In genomic region chr21:25501448-25501847, GRCh38 we compare ENCODE assay signal across 16 cellular contexts.
A peak's percentile ranks its signal among the peaks of the same experiment; 100 is the strongest.
DNase-seq lines count a peak whose midpoint lies in the region; ATAC-seq and TF ChIP-seq lines count a peak whose summit lies in the region.
"Had no signal": no experiment of that assay in that cellular context is flagged by ENCODE, and none has a peak within 500 bp of the region (broad histone marks: within the 10 kb centered on the region; RNA-seq: fewer than 3 reads in every experiment).

No MANE protein-coding gene starts in this region.

- peak overlapping the region; percentile 82 for H3K4me3 Mint-ChIP-seq in activated naive CD4-positive, alpha-beta T cell treated with anti-CD3 and anti-CD28 coated beads, Interleukin-2, amount 50 U/mL, for 24 hours
- H3K4me3 Mint-ChIP-seq in stimulated activated naive CD8-positive, alpha-beta T cell treated with anti-CD3 and anti-CD28 coated beads, Interleukin-15, amount 100 ng/mL, for 72 hours: peak overlapping the region; percentile 60 to 65
- H3K4me3 Mint-ChIP-seq: endodermal cell had no signal

- H3K27me3 ChIP-seq in right atrium auricular region: no peaks in the 10 kb centered on the region
- H3K27me3 ChIP-seq: pancreas had no signal

- H3K4me1 Mint-ChIP-seq in activated naive CD4-positive, alpha-beta T cell treated with anti-CD3 and anti-CD28 coated beads, Interleukin-2, amount 50 U/mL, for 24 hours: peaks cover 77% of the 10 kb centered on the region
- H3K4me1 Mint-ChIP-seq in stimulated activated naive CD8-positive, alpha-beta T cell treated with anti-CD3 and anti-CD28 coated beads, Interleukin-15, amount 100 ng/mL, for 72 hours: peaks cover 71% of the 10 kb centered on the region
- H3K4me1 Mint-ChIP-seq: endodermal cell had no signal

- H3K27ac Mint-ChIP-seq in activated naive CD4-positive, alpha-beta T cell treated with anti-CD3 and anti-CD28 coated beads, Interleukin-2, amount 50 U/mL, for 24 hours: peak overlapping the region; percentile 100
- H3K27ac Mint-ChIP-seq in stimulated activated naive CD8-positive, alpha-beta T cell treated with anti-CD3 and anti-CD28 coated beads, Interleukin-15, amount 100 ng/mL, for 72 hours: peak overlapping the region; percentile 76 to 95
- H3K27ac Mint-ChIP-seq: endodermal cell had no signal

- H3K4me1 ChIP-seq in right atrium auricular region: no peaks in the 10 kb centered on the region
- H3K4me1 ChIP-seq: pancreas had no signal

- H3K27me3 Mint-ChIP-seq in activated naive CD4-positive, alpha-beta T cell treated with anti-CD3 and anti-CD28 coated beads, Interleukin-2, amount 50 U/mL, for 24 hours: no peaks in the 10 kb centered on the region
- no peaks in the 10 kb centered on the region for H3K27me3 Mint-ChIP-seq in stimulated activated naive CD8-positive, alpha-beta T cell treated with anti-CD3 and anti-CD28 coated beads, Interleukin-15, amount 100 ng/mL, for 72 hours

- H3K9me3 Mint-ChIP-seq in activated naive CD4-positive, alpha-beta T cell treated with anti-CD3 and anti-CD28 coated beads, Interleukin-2, amount 50 U/mL, for 24 hours: peaks cover 20% of the 10 kb centered on the region
- peaks cover 26 to 33% of the 10 kb centered on the region in 2 donors for H3K9me3 Mint-ChIP-seq in stimulated activated naive CD8-positive, alpha-beta T cell treated with anti-CD3 and anti-CD28 coated beads, Interleukin-15, amount 100 ng/mL, for 72 hours

- H3K36me3 ChIP-seq in right atrium auricular region: no peaks in the 10 kb centered on the region
- H3K36me3 ChIP-seq: pancreas had no signal

- H3K9me3 ChIP-seq in right atrium auricular region: no peaks in the 10 kb centered on the region
- H3K9me3 ChIP-seq: pancreas had no signal

- no peak overlapping the region for H3K27ac ChIP-seq in right atrium auricular region
- H3K27ac ChIP-seq: pancreas had no signal

- peaks cover 27% of the 10 kb centered on the region for H3K36me3 Mint-ChIP-seq in activated naive CD4-positive, alpha-beta T cell treated with anti-CD3 and anti-CD28 coated beads, Interleukin-2, amount 50 U/mL, for 24 hours

- peak; percentile 21 for ATAC-seq in GM21529 (IDR thresholded peaks at IDR 0.05; ENCODE audit: unreplicated experiment)
- ATAC-seq in HG03196 (IDR thresholded peaks at IDR 0.05; ENCODE audit: unreplicated experiment): peak; percentile 13
- no peak for ATAC-seq in stimulated activated naive CD8-positive, alpha-beta T cell treated with anti-CD3 and anti-CD28 coated beads, Interleukin-15, amount 100 ng/mL, for 72 hours

- DNase-seq in activated naive CD4-positive, alpha-beta T cell (lab: John Stamatoyannopoulos, UW): no peak
- DNase-seq in stimulated activated naive CD8-positive, alpha-beta T cell treated with anti-CD3 and anti-CD28 coated beads, Interleukin-15, amount 100 ng/mL, for 72 hours: no peak
- no peak for DNase-seq in DMS153 (lab: John Stamatoyannopoulos, UW)
- no peak for DNase-seq in right atrium auricular region (ENCODE audit: low spot score)
- no peak for DNase-seq in stimulated activated naive CD4-positive, alpha-beta T cell (lab: John Stamatoyannopoulos, UW)
- DNase-seq: activated CD4-positive, alpha-beta T cell treated with anti-CD3 and anti-CD28 coated beads, Interleukin-2, amount 50 U/mL, for 1 hour; aorta; endodermal cell; GOT3; hypothalamus; NCI-H1105 treated with DMSO at 0.1 percent for 48 hours; NCI-H82; pancreas had no signal

- no peak overlapping the region for H3K4me3 ChIP-seq in right atrium auricular region
- H3K4me3 ChIP-seq: pancreas had no signal

- TF ChIP-seq CTCF in right atrium auricular region (IDR thresholded peaks at IDR 0.05): no peak
